Comparison of ENCODE assay signal across 2 cellular contexts in genomic region chr3:108221403-108221802, GRCh38.
TF ChIP-seq lines count a peak whose summit lies in the region.

No MANE protein-coding gene starts in this region.

TF ChIP-seq in SK-N-SH, 30 proteins besides CTCF, POLR2A, EP300 and RAD21 (continued from another document):
- no peak for TF ChIP-seq RFX5 (IDR thresholded peaks at IDR 0.05; ENCODE audit: low read length)
- TF ChIP-seq MEF2A (IDR thresholded peaks at IDR 0.05; ENCODE audit: borderline replicate concordance, low read depth), result no peak
- no peak for TF ChIP-seq ELF1 (IDR thresholded peaks at IDR 0.05)
- TF ChIP-seq FOXM1 (IDR thresholded peaks at IDR 0.05; ENCODE audit: low read depth), result no peak
- TF ChIP-seq REST (IDR thresholded peaks at IDR 0.05; ENCODE audit: low read depth, low read length), result no peak
- TF ChIP-seq, protein P1, sequence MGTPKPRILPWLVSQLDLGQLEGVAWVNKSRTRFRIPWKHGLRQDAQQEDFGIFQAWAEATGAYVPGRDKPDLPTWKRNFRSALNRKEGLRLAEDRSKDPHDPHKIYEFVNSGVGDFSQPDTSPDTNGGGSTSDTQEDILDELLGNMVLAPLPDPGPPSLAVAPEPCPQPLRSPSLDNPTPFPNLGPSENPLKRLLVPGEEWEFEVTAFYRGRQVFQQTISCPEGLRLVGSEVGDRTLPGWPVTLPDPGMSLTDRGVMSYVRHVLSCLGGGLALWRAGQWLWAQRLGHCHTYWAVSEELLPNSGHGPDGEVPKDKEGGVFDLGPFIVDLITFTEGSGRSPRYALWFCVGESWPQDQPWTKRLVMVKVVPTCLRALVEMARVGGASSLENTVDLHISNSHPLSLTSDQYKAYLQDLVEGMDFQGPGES (IDR thresholded peaks at IDR 0.05; ENCODE audit: low read depth, low read length), result no peak
- no peak for TF ChIP-seq TCF12 (IDR thresholded peaks at IDR 0.05)
- no peak for TF ChIP-seq GATA2 (CRISPR knock-in tag; IDR thresholded peaks at IDR 0.05)
- no peak for TF ChIP-seq RCOR1 (IDR thresholded peaks at IDR 0.05; ENCODE audit: low read length)
- no peak for TF ChIP-seq JUND (IDR thresholded peaks at IDR 0.05)
- TF ChIP-seq MAX (IDR thresholded peaks at IDR 0.05; ENCODE audit: low read depth), result no peak
- TF ChIP-seq NFIC (IDR thresholded peaks at IDR 0.05; ENCODE audit: borderline replicate concordance), result no peak
- TF ChIP-seq FOSL2 (IDR thresholded peaks at IDR 0.05; ENCODE audit: borderline replicate concordance, low read depth), result no peak
- no peak for TF ChIP-seq GABPA (IDR thresholded peaks at IDR 0.05; ENCODE audit: low read depth)
- no peak for TF ChIP-seq SMC3 (IDR thresholded peaks at IDR 0.05; ENCODE audit: low read depth, low read length)

TF ChIP-seq in SK-N-SH treated with all-trans-retinoic acid at 6 μM for 48 hours, 23 proteins besides CTCF, POLR2A, EP300 and RAD21 (continued from another document):
- no peak for TF ChIP-seq PPARA (CRISPR knock-in tag; IDR thresholded peaks at IDR 0.05; ENCODE audit: borderline replicate concordance)
- TF ChIP-seq, protein P2, sequence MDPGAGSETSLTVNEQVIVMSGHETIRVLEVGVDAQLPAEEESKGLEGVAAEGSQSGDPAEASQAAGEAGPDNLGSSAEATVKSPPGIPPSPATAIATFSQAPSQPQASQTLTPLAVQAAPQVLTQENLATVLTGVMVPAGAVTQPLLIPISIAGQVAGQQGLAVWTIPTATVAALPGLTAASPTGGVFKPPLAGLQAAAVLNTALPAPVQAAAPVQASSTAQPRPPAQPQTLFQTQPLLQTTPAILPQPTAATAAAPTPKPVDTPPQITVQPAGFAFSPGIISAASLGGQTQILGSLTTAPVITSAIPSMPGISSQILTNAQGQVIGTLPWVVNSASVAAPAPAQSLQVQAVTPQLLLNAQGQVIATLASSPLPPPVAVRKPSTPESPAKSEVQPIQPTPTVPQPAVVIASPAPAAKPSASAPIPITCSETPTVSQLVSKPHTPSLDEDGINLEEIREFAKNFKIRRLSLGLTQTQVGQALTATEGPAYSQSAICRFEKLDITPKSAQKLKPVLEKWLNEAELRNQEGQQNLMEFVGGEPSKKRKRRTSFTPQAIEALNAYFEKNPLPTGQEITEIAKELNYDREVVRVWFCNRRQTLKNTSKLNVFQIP (CRISPR knock-in tag; IDR thresholded peaks at IDR 0.05; ENCODE audit: borderline replicate concordance, low read depth), result no peak
- TF ChIP-seq ARNTL (CRISPR knock-in tag; IDR thresholded peaks at IDR 0.05; ENCODE audit: borderline replicate concordance, low read depth), result no peak
- TF ChIP-seq, protein P3, sequence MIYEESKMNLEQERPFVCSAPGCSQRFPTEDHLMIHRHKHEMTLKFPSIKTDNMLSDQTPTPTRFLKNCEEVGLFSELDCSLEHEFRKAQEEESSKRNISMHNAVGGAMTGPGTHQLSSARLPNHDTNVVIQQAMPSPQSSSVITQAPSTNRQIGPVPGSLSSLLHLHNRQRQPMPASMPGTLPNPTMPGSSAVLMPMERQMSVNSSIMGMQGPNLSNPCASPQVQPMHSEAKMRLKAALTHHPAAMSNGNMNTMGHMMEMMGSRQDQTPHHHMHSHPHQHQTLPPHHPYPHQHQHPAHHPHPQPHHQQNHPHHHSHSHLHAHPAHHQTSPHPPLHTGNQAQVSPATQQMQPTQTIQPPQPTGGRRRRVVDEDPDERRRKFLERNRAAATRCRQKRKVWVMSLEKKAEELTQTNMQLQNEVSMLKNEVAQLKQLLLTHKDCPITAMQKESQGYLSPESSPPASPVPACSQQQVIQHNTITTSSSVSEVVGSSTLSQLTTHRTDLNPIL (CRISPR knock-in tag; IDR thresholded peaks at IDR 0.05; ENCODE audit: low read depth), result no peak
- no peak for TF ChIP-seq ISL1 (CRISPR knock-in tag; IDR thresholded peaks at IDR 0.05)
TF ChIP-seq in SK-N-SH treated with all-trans-retinoic acid at 6 μM for 48 hours: peak in this region for 0.
